11 cellular contexts compared by ENCODE assay signal in the genomic region with DNA sequence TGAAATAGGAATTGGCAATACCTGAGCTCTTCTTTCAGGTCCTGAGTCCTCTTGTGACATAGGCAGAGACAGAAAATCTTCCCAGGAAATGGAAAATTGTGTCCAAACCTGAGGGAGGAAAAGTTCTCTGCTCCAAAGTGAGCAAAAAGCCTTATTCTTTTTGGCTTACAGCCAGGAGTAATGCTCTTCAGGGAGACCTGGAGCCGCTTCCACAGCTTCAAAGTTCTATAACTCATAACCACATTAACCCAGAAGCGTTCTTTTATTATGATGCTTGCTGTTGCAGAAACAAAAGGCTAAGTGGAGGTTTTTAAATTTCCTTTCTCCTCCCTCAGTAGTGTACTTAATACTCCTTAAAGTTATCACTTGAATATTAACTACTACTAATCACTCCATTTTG. TPM values are rescaled to one million over a fixed set of nuclear protein-coding genes. Genes with fewer than 3 reads are reported as not detected.
DNase-seq lines count a peak whose midpoint lies in the region; ATAC-seq, FAIRE-seq and TF ChIP-seq lines count a peak whose summit lies in the region.
"Had no signal": no experiment of that assay in that cellular context is flagged by ENCODE, and none has a peak within 500 bp of the region (broad histone marks: within the 10 kb centered on the region; RNA-seq: fewer than 3 reads in every experiment).

No MANE protein-coding gene starts in this region.

- no peaks in the 10 kb centered on the region for H4K20me1 ChIP-seq in astrocyte (ENCODE audit: insufficient read depth, low read length)

- DNase-seq in DMS53 (lab: John Stamatoyannopoulos, UW) (peak; percentile 15), DMS53 treated with DMSO at 0.1 percent for 48 hours (lab: John Stamatoyannopoulos, UW; ENCODE audit: unreplicated experiment) (no peak), astrocyte (ENCODE audit: low read depth) (peak; percentile 25), right cardiac atrium (no peak)
- DNase-seq: cerebellar nuclear complex, NCI-H524 treated with DMSO at 0.1 percent for 48 hours had no signal

- no peak for TF ChIP-seq CTCF in astrocyte (IDR thresholded peaks at IDR 0.05; ENCODE audit: insufficient read depth, low read depth, low read length)

- H3K9me3 ChIP-seq in astrocyte (ENCODE audit: insufficient read depth, low read depth, low read length) (no peaks in the 10 kb centered on the region), right cardiac atrium (ENCODE audit: control insufficient read depth, low read length) (no peaks in the 10 kb centered on the region), skeletal muscle satellite cell (replicated peaks; ENCODE audit: low read length) (no peaks in the 10 kb centered on the region)
- H3K9me3 ChIP-seq: mucosa of descending colon had no signal

- H3K27ac ChIP-seq in astrocyte (ENCODE audit: low read depth, low read length) (no peak overlapping the region), right cardiac atrium (ENCODE audit: low read length) (peak overlapping the region; percentile 49)

- peaks cover 9% of the 10 kb centered on the region for H3K27me3 ChIP-seq in astrocyte (ENCODE audit: insufficient read depth, low read length)
- H3K27me3 ChIP-seq in right cardiac atrium (ENCODE audit: control insufficient read depth, insufficient read depth): no peaks in the 10 kb centered on the region
- H3K27me3 ChIP-seq in skeletal muscle satellite cell (ENCODE audit: control insufficient read depth, insufficient read depth, low read length): peaks cover 36% of the 10 kb centered on the region

- H3K4me1 ChIP-seq in astrocyte (ENCODE audit: insufficient read depth, low read length) (peaks cover 6% of the 10 kb centered on the region), right cardiac atrium (ENCODE audit: control insufficient read depth, insufficient read depth, low read length) (no peaks in the 10 kb centered on the region), skeletal muscle satellite cell (ENCODE audit: control insufficient read depth, insufficient read depth, low read length) (no peaks in the 10 kb centered on the region)

- 38% methylated on average over 2 of the region's 2 CpGs for WGBS in right cardiac atrium

- H3K36me3 ChIP-seq in astrocyte (ENCODE audit: insufficient read depth, low read length) (no peaks in the 10 kb centered on the region), skeletal muscle satellite cell (ENCODE audit: insufficient read depth, low read length) (no peaks in the 10 kb centered on the region)

- no peaks in the 10 kb centered on the region for H3K36me3 Mint-ChIP-seq in astrocyte (ENCODE audit: low read depth, unreplicated experiment)

- H3K4me3 ChIP-seq in astrocyte (ENCODE audit: insufficient read depth, low read depth, low read length) (no peak overlapping the region), right cardiac atrium (ENCODE audit: low read length) (peak overlapping the region; percentile 42), skeletal muscle satellite cell (ENCODE audit: low read length) (peak overlapping the region; percentile 70)
- H3K4me3 ChIP-seq: mucosa of descending colon had no signal

- intact Hi-C loops in right cardiac atrium (cut with DNase I): loop anchor here in 1 of 4 donors (10.0 kb wide), 1 partner anchor 375 kb away; no protein-coding TSS in a partner anchor

- FAIRE-seq in astrocyte (lab: Jason Lieb, UNC): no peak

- no peaks in the 10 kb centered on the region for H3K9me3 Mint-ChIP-seq in astrocyte (ENCODE audit: unreplicated experiment)

- H3K4me1 Mint-ChIP-seq in astrocyte (ENCODE audit: low read depth, unreplicated experiment): no peaks in the 10 kb centered on the region

- H3K4me2 ChIP-seq in astrocyte (ENCODE audit: low read length): peak overlapping the region; percentile 92
- peak overlapping the region; percentile 90 for H3K4me2 ChIP-seq in skeletal muscle satellite cell (ENCODE audit: low read length)

- H3K9ac ChIP-seq in astrocyte (ENCODE audit: low read length) (peak overlapping the region; percentile 51), skeletal muscle satellite cell (ENCODE audit: low read depth, low read length) (no peak overlapping the region)

- H2AFZ ChIP-seq in astrocyte (ENCODE audit: low read depth, low read length): no peak overlapping the region

- H3K27ac Mint-ChIP-seq in astrocyte (ENCODE audit: unreplicated experiment): no peak overlapping the region

- H3K27me3 Mint-ChIP-seq in astrocyte (ENCODE audit: low read depth, unreplicated experiment): peaks cover 13% of the 10 kb centered on the region

- peak overlapping the region; percentile 72 for H3K4me3 Mint-ChIP-seq in astrocyte (ENCODE audit: unreplicated experiment)

- ATAC-seq in right cardiac atrium (peak in 1 of 2 donors; percentile 24), GM19324 (IDR thresholded peaks at IDR 0.05; ENCODE audit: low FRiP score, unreplicated experiment) (no peak), GM19395 (IDR thresholded peaks at IDR 0.05; ENCODE audit: unreplicated experiment) (no peak), GM21515 (IDR thresholded peaks at IDR 0.05; ENCODE audit: unreplicated experiment) (no peak)

- no peaks in the 10 kb centered on the region for H3K79me2 ChIP-seq in astrocyte (ENCODE audit: insufficient read depth, low read length)

RNA-seq across cellular contexts. Expression of gene IGSF10, which starts 0.6 kb away (rescaled TPM):
- total RNA-seq in astrocyte (0.43 and 0.84 TPM in 2 replicates), right cardiac atrium (10 to 100 TPM in 3 of 4 donors, 1 to 10 TPM in 1; 5.0 to 19.3 (median 14.0) TPM)
- 12.3 TPM for polyA plus RNA-seq in right cardiac atrium
- total RNA-seq in skeletal muscle satellite cell (2012; rRNA removed): 0.25 and 0.44 TPM in 2 replicates

Comparison
In these comparisons a context has a peak if more than half of its experiments do, and no peak if none do; other contexts are left out.
1. DNase-seq: peak in DMS53 (single experiment) and astrocyte (single experiment); none in DMS53 treated with DMSO at 0.1 percent for 48 hours (single experiment) and right cardiac atrium (0 of 3).